ENCODE assay signal across 10 cellular contexts in the genomic region with DNA sequence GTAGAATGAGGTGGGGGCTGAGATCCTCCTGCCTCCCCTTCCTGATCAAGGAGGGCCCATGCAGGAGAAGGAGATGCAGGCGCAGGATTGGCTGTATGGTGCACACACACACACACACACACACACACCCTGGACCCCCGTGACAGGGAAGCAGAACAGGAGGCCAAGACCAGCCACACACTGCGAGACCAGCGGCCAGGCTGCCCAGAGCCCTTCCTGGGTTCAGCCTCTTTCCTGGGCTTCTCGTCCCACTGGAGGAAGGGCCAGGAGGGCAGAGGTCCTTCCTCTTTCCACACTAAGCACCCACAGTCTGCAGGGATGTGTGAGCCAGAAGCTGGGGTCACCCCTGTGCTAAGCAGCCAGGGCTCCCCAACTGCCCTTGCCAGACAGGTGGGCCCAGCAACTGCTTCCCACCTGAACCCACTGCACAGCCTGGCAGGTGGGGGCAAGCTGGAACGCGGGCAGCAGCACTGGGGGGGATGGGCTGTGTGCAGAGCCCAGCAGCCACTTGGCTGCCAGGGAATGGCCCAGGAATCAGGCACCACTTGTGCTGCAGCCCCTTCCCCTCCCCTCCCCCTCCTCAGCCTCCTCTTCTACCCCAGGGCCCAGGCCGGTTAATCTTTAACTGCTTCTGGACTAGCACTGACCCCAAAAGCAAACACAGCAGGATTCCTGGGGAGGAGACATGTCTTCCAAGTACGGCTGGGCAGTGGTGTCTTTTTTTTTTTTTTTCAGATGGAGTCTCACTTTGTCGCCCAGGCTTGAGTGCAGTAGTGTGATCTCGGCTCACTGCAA. TPM values are rescaled to one million over a fixed set of nuclear protein-coding genes. Genes with fewer than 3 reads are reported as not detected.
DNase-seq lines count a peak whose midpoint lies in the region; ATAC-seq and TF ChIP-seq lines count a peak whose summit lies in the region.
"Had no signal": no experiment of that assay in that cellular context is flagged by ENCODE, and none has a peak within 500 bp of the region (broad histone marks: within the 10 kb centered on the region; RNA-seq: fewer than 3 reads in every experiment).

No MANE protein-coding gene starts in this region.

- ATAC-seq in Right ventricle myocardium superior (ENCODE audit: poor library complexity) (no peak), left ventricle myocardium superior (no peak), mucosa of descending colon (peak; percentile 17), HG02798 (IDR thresholded peaks at IDR 0.05; ENCODE audit: poor library complexity, unreplicated experiment) (no peak), HG03460 (IDR thresholded peaks at IDR 0.05; ENCODE audit: unreplicated experiment) (no peak)
- ATAC-seq: activated T-helper 17 cell treated with anti-CD3 and anti-CD28 coated beads, Interleukin-2, amount 50 U/mL, for 72 hours had no signal

- intact Hi-C loops in Right ventricle myocardium superior (cut with DNase I) (no loop called here), left ventricle myocardium superior (cut with micrococcal nuclease) (no loop called here), mucosa of descending colon (cut with DNase I, micrococcal nuclease) (no loop called here)

- no peaks in the 10 kb centered on the region for H3K36me3 ChIP-seq in mucosa of descending colon (ENCODE audit: low read depth)

- H3K4me1 ChIP-seq in mucosa of descending colon (ENCODE audit: low read depth) = peaks cover 46% of the 10 kb centered on the region

- DNase-seq in Right ventricle myocardium superior (peak; percentile 56), left ventricle myocardium superior (no peak), ecto neural progenitor cell (ENCODE audit: low spot score) (peak; percentile 75), mucosa of descending colon (peak; percentile 61 to 68 (median 65)), ureter (ENCODE audit: low spot score) (peak; percentile 49), NCI-H446 treated with DMSO at 0.1 percent for 48 hours (lab: John Stamatoyannopoulos, UW) (no peak)
- DNase-seq: NK-92 treated with Interleukin-12 subunit alpha and Interleukin-12 subunit beta, amount 100 ng/mL, for 24 hours had no signal

- H3K4me3 ChIP-seq in mucosa of descending colon = no peak overlapping the region

- no peaks in the 10 kb centered on the region for H3K9me3 ChIP-seq in mucosa of descending colon

- no peak for TF ChIP-seq CTCF in mucosa of descending colon (IDR thresholded peaks at IDR 0.05)

RNA-seq across cellular contexts. Expression of gene SLC38A10, which starts 44.6 kb away (rescaled TPM):
- total RNA-seq in Right ventricle myocardium superior (41.3 TPM), left ventricle myocardium superior (46.6 TPM), mucosa of descending colon (10 to 100 TPM; 77.0 to 95.3 (median 94.0) TPM), ureter (94.4 TPM)

RNA-seq across cellular contexts. Expression of gene BAHCC1, which starts 55.6 kb away (rescaled TPM):
- 8.0 TPM for total RNA-seq in Right ventricle myocardium superior
- 8.6 TPM for total RNA-seq in left ventricle myocardium superior
- total RNA-seq in mucosa of descending colon = 10 to 100 TPM; 14.0 to 27.4 (median 16.5) TPM
- total RNA-seq in ureter = 23.7 TPM

Comparison
In these comparisons a context has a peak if more than half of its experiments do, and no peak if none do; other contexts are left out.
1. DNase-seq: peak in Right ventricle myocardium superior (single experiment), ecto neural progenitor cell (single experiment), mucosa of descending colon (3 of 3) and ureter (single experiment); none in left ventricle myocardium superior (single experiment) and NCI-H446 treated with DMSO at 0.1 percent for 48 hours (single experiment).